Comparison of ENCODE assay signal across 8 cellular contexts in the genomic region with DNA sequence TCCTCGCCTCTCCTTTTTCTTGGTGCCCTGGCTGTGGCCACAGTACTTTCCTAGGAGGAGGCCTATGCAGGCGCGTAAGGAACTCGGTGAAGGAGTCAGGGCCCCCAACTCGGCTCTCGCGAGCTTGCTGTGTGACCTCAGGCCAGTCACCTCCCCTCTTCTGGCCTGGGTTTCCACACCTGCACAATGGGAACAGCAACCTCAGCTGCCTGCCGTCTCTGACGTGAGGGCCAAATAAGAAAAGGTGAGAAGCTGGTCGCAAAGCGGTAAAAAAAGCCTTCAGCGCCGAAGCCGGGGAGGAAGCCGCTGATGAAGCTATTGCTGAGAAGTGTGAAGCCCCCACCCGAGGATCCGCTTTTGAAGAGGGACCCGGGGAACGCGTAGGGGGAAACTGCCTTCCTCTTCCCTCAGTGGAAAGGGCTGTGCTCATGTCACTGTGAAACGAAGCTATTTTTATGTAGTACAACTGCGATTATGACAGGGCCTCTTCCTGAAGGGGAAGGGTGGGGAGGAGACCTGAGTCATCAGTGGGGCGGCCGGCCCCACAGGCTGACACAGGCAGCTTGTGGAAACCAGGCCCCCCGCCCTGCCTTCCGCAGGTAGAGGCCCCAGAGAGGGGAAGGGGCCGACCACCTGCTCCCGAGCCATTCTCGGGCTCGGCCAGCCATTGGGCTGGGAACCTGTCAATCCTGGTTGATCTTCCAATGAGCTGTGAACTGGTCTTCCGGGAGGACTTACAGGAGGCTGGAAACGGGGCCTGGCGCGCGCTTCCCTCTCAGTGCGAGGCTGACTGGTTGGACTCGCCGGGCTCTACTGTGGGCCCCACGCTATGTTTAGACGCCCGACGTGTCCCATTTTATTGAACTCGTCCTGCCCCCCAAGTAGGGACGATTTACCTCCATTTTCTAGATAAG. TPM values are rescaled to one million over a fixed set of nuclear protein-coding genes. Genes with fewer than 3 reads are reported as not detected.
DNase-seq lines count a peak whose midpoint lies in the region; ATAC-seq, FAIRE-seq and TF ChIP-seq lines count a peak whose summit lies in the region.

No MANE protein-coding gene starts in this region.

- peaks cover 56% of the 10 kb centered on the region for H3K4me1 Mint-ChIP-seq in mesothelial cell of epicardium

- H3K9me3 Mint-ChIP-seq in mesothelial cell of epicardium, result no peaks in the 10 kb centered on the region

- intact Hi-C loops in endothelial cell of umbilical vein (cut with micrococcal nuclease), result loop anchor here (1.0 to 5.0 kb wide), 5 partner anchors 9 to 161 kb away; no protein-coding TSS in a partner anchor

- H4K20me1 ChIP-seq in endothelial cell of umbilical vein (replicated peaks; ENCODE audit: control insufficient read depth, extremely low read depth, insufficient read depth, low read length), result no peaks in the 10 kb centered on the region

- no peaks in the 10 kb centered on the region for H3K36me3 Mint-ChIP-seq in mesothelial cell of epicardium

- DNase-seq in GM13977 (ENCODE audit: low spot score) (peak; percentile 89), NCI-H526 (lab: John Stamatoyannopoulos, UW) (peak; percentile 72 to 84), endothelial cell of umbilical vein (ENCODE audit: low read depth, low spot score) (peak; percentile 98), mesothelial cell of epicardium (ENCODE audit: low spot score in 2 of 2, unreplicated experiment in 2 of 2) (peak; percentile 94 to 97), NCI-H774 (lab: John Stamatoyannopoulos, UW) (no peak)
- peak; percentile 89 for DNase-seq in activated CD8-positive, alpha-beta memory T cell treated with anti-CD3 and anti-CD28 coated beads, Interleukin-2, amount 50 U/mL, for 24 hours (ENCODE audit: extremely low read depth)
- peak; percentile 86 for DNase-seq in stimulated activated CD8-positive, alpha-beta memory T cell treated with anti-CD3 and anti-CD28 coated beads, Interleukin-15, amount 100 ng/mL, for 1 hour (ENCODE audit: low read depth)

- TF ChIP-seq POLR2A in endothelial cell of umbilical vein (IDR thresholded peaks at IDR 0.05; ENCODE audit: low read depth, low read length), result peak; percentile 69

- H3K27me3 Mint-ChIP-seq in mesothelial cell of epicardium (ENCODE audit: low read depth), result no peaks in the 10 kb centered on the region

- no peaks in the 10 kb centered on the region for H3K36me3 ChIP-seq in endothelial cell of umbilical vein (ENCODE audit: control insufficient read depth in 2 of 2, extremely low read depth in 1 of 2, insufficient read depth in 2 of 2, low read length in 2 of 2)

- no peaks in the 10 kb centered on the region for H3K9me1 ChIP-seq in endothelial cell of umbilical vein (replicated peaks; ENCODE audit: control insufficient read depth, extremely low read depth, insufficient read depth, low read length)

- H3K4me3 Mint-ChIP-seq in mesothelial cell of epicardium, result peak overlapping the region; percentile 76

- peak overlapping the region; percentile 53 for H3K4me2 ChIP-seq in endothelial cell of umbilical vein (ENCODE audit: insufficient read depth, low read length)

- POLR2A ChIA-PET in endothelial cell of umbilical vein (lab: Charles Lee), result interaction anchor here (0.6 to 1.6 kb wide), 6 partner anchors 15 to 274 kb away, joined by 3 to 8 read pairs (median 4); a partner anchor contains a TSS

- FAIRE-seq in endothelial cell of umbilical vein (lab: Jason Lieb, UNC), result peak; percentile 98

- TSS peak; percentile 91 for BruUV-seq in endothelial cell of umbilical vein (replicated peaks; lab: Mats Ljungman, UMichigan)

- peak; percentile 63 for ATAC-seq in HG02763 (IDR thresholded peaks at IDR 0.05; ENCODE audit: unreplicated experiment)

- no peaks in the 10 kb centered on the region for H3K79me2 ChIP-seq in endothelial cell of umbilical vein (ENCODE audit: control insufficient read depth, insufficient read depth, low read length)

- no peak for TF ChIP-seq CTCF in GM13977 (IDR thresholded peaks at IDR 0.05; ENCODE audit: extremely low read depth, insufficient read depth, missing control alignments)
- TF ChIP-seq CTCF in endothelial cell of umbilical vein (IDR thresholded peaks at IDR 0.05; ENCODE audit: extremely low read depth in 1 of 2, insufficient read depth in 1 of 2, low read depth in 1 of 2, low read length in 2 of 2), result no peak
- TF ChIP-seq CTCF in mesothelial cell of epicardium (IDR thresholded peaks at IDR 0.05; ENCODE audit: unreplicated experiment), result no peak

- H2AFZ ChIP-seq in endothelial cell of umbilical vein (ENCODE audit: low read depth, low read length), result peak overlapping the region; percentile 25

- H3K27ac Mint-ChIP-seq in mesothelial cell of epicardium, result peak overlapping the region; percentile 99

- CTCF ChIA-PET in endothelial cell of umbilical vein (lab: Charles Lee), result interaction anchor here (0.8 to 2.8 kb wide), 9 partner anchors 10 to 84 kb away, joined by 3 to 21 read pairs (median 6); a partner anchor contains a TSS

- H3K9me3 ChIP-seq in endothelial cell of umbilical vein (replicated peaks; ENCODE audit: control insufficient read depth, insufficient read depth, low read length), result no peaks in the 10 kb centered on the region

- H3K9ac ChIP-seq in endothelial cell of umbilical vein (replicated peaks; ENCODE audit: extremely low read depth, insufficient read depth, low read length), result peak overlapping the region; percentile 30

- peaks cover 44% of the 10 kb centered on the region for H3K4me1 ChIP-seq in endothelial cell of umbilical vein (ENCODE audit: control insufficient read depth, extremely low read depth, insufficient read depth, low read length)

- in situ Hi-C loops in GM13977 (cut with MboI; ENCODE audit: low pct_unique_long_range_greater_than_20kb, low sequenced_read_pairs, unreplicated experiment), result loop anchor here (10.0 kb wide), 1 partner anchor 49 kb away; a partner anchor contains a TSS

- H3K27me3 ChIP-seq in endothelial cell of umbilical vein (ENCODE audit: control insufficient read depth in 2 of 2, insufficient read depth in 2 of 2, low read length in 2 of 2), result no peaks in the 10 kb centered on the region

- H3K27ac ChIP-seq in endothelial cell of umbilical vein (ENCODE audit: insufficient read depth, low read depth, low read length), result peak overlapping the region; percentile 72

- dilution Hi-C loops in endothelial cell of umbilical vein (cut with MboI; ENCODE audit: extremely low pct_ligation_motif_present, low sequenced_read_pairs), result no loop called here

- peak overlapping the region in 2 of 3 experiments; percentile 20 to 24 for H3K4me3 ChIP-seq in endothelial cell of umbilical vein (replicated peaks in 1 of 3; ENCODE audit: insufficient read depth in 1 of 3, low read depth in 1 of 3, low read length in 3 of 3)

TF ChIP-seq in endothelial cell of umbilical vein, 7 proteins besides CTCF, POLR2A, EP300 and RAD21:
- TF ChIP-seq EZH2 (IDR thresholded peaks at IDR 0.05; ENCODE audit: borderline replicate concordance, low read depth, low read length, severe bottlenecking) (no peak), MYC (IDR thresholded peaks at IDR 0.05; ENCODE audit: low read depth, low read length) (no peak), JUN (IDR thresholded peaks at IDR 0.05; ENCODE audit: borderline replicate concordance, insufficient read depth, insufficient read length, low read depth) (peak; percentile 55), POLR2AphosphoS5 (IDR thresholded peaks at IDR 0.05; ENCODE audit: insufficient read depth, low read depth, low read length) (peak; percentile 68), FOS (IDR thresholded peaks at IDR 0.05; ENCODE audit: borderline replicate concordance, insufficient read depth, low read length) (peak; percentile 92), GATA2 (IDR thresholded peaks at IDR 0.05; ENCODE audit: insufficient read depth, insufficient read length, low read depth, low read length) (no peak)
- TF ChIP-seq, protein P1, sequence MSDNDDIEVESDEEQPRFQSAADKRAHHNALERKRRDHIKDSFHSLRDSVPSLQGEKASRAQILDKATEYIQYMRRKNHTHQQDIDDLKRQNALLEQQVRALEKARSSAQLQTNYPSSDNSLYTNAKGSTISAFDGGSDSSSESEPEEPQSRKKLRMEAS (IDR thresholded peaks at IDR 0.05; ENCODE audit: insufficient read depth, insufficient read length), result no peak

RNA-seq across cellular contexts. Expression of a gene that starts 18.0 kb away (rescaled TPM):
- total RNA-seq in endothelial cell of umbilical vein, result 2.4 and 2.6 TPM in 2 replicates
- polyA plus RNA-seq in endothelial cell of umbilical vein, result 1.8 and 2.0 TPM in 2 replicates
- 1.4 and 1.9 TPM in 2 replicates for polyA plus RNA-seq in endothelial cell of umbilical vein (2011; cell fraction: cytosol; rRNA removed)
- 4.1 and 5.6 TPM in 2 replicates for polyA plus RNA-seq in endothelial cell of umbilical vein (2011; cell fraction: nucleus; rRNA removed)
- polyA plus RNA-seq in endothelial cell of umbilical vein (2012), result 1.9 and 2.4 TPM in 2 replicates
- polyA minus RNA-seq in endothelial cell of umbilical vein, result 3.2 and 3.3 TPM in 2 replicates
- polyA minus RNA-seq in endothelial cell of umbilical vein (2011; cell fraction: cytosol; rRNA and poly(A)+ RNA removed), result not detected
- 4.1 and 5.7 TPM in 2 replicates for polyA minus RNA-seq in endothelial cell of umbilical vein (2011; cell fraction: nucleus; rRNA and poly(A)+ RNA removed)
- total RNA-seq in mesothelial cell of epicardium, result 3.7 to 4.1 TPM (median 4.1 TPM) in 3 replicates

RNA-seq across cellular contexts. Expression of a gene that starts 52.0 kb away (rescaled TPM):
- total RNA-seq in endothelial cell of umbilical vein (20.7 and 24.9 TPM in 2 replicates), mesothelial cell of epicardium (8.7 to 9.8 TPM (median 8.8 TPM) in 3 replicates)
- 21.9 and 23.9 TPM in 2 replicates for polyA plus RNA-seq in endothelial cell of umbilical vein
- polyA plus RNA-seq in endothelial cell of umbilical vein (2011; cell fraction: cytosol; rRNA removed), result 17.5 and 20.2 TPM in 2 replicates
- polyA plus RNA-seq in endothelial cell of umbilical vein (2011; cell fraction: nucleus; rRNA removed), result 18.5 and 19.2 TPM in 2 replicates
- 15.5 and 18.0 TPM in 2 replicates for polyA plus RNA-seq in endothelial cell of umbilical vein (2012)
- polyA minus RNA-seq in endothelial cell of umbilical vein, result 22.7 and 24.0 TPM in 2 replicates
- polyA minus RNA-seq in endothelial cell of umbilical vein (2011; cell fraction: cytosol; rRNA and poly(A)+ RNA removed), result 0.82 TPM
- polyA minus RNA-seq in endothelial cell of umbilical vein (2011; cell fraction: nucleus; rRNA and poly(A)+ RNA removed), result 9.4 and 10.0 TPM in 2 replicates
